In genomic region chr1:3101127-3101939, GRCh38 we compare ENCODE assay signal across 21 cellular contexts. TPM values are rescaled to one million over a fixed set of nuclear protein-coding genes. Genes with fewer than 3 reads are reported as not detected.
DNase-seq lines count a peak whose midpoint lies in the region; ATAC-seq, FAIRE-seq and TF ChIP-seq lines count a peak whose summit lies in the region.
"Had no signal": no experiment of that assay in that cellular context is flagged by ENCODE, and none has a peak within 500 bp of the region (broad histone marks: within the 10 kb centered on the region; RNA-seq: fewer than 3 reads in every experiment).

No MANE protein-coding gene starts in this region.

- H2BK12ac ChIP-seq in H1 (ENCODE audit: low read depth, low read length) = no peak overlapping the region

- no peak overlapping the region for H3K4me2 ChIP-seq in H1 (ENCODE audit: insufficient read depth in 1 of 2, low read depth in 2 of 2, low read length in 2 of 2)

- H3K23me2 ChIP-seq in H1 (ENCODE audit: low read depth, low read length) = no peaks in the 10 kb centered on the region

- no peak overlapping the region for H2BK5ac ChIP-seq in H1 (ENCODE audit: low read depth, low read length)

- H2BK20ac ChIP-seq in H1 (ENCODE audit: low read length) = no peak overlapping the region

- no peak overlapping the region for H2AFZ ChIP-seq in H1 (ENCODE audit: low read length)

- H4K5ac ChIP-seq in H1 (ENCODE audit: insufficient read length, low read depth, low read length) = no peak overlapping the region

- H3K9ac ChIP-seq in H1 (replicated peaks in 1 of 4; ENCODE audit: extremely low read depth in 1 of 4, low read depth in 3 of 4, low read length in 3 of 4) = no peak overlapping the region

- peak overlapping the region; percentile 89 for H4K8ac ChIP-seq in H1 (ENCODE audit: extremely low read depth, insufficient read depth, low read length)

- DNase-seq in left ventricle myocardium superior (no peak), right atrium auricular region (ENCODE audit: low spot score) (no peak), NCI-H2227 (lab: John Stamatoyannopoulos, UW; ENCODE audit: unreplicated experiment) (peak; percentile 22), H1 (ENCODE audit: low read depth in 1 of 2, low spot score in 2 of 2) (no peak), tibial artery (no peak), NCI-H526 treated with DMSO at 0.1 percent for 48 hours (lab: John Stamatoyannopoulos, UW) (no peak), activated gamma-delta T cell (lab: John Stamatoyannopoulos, UW) (no peak), NCI-H1694 treated with DMSO at 0.1 percent for 48 hours (lab: John Stamatoyannopoulos, UW) (no peak)
- DNase-seq: activated CD4-positive, alpha-beta T cell treated with anti-CD3 and anti-CD28 coated beads, Interleukin-2, amount 10 ng/mL, durations not matched to agents 24 days and 14 days; activated naive CD4-positive, alpha-beta T cell treated with anti-CD3 and anti-CD28 coated beads, Interleukin-2, amount 10 ng/mL, durations not matched to agents 7 days and 5 days; Calu3; EL; HCEC 1CT; naive thymus-derived CD8-positive, alpha-beta T cell; NCI-H1930; NCI-H510A treated with DMSO at 0.1 percent for 48 hours; ovary; trophoblast cell had no signal

- intact Hi-C loops in left ventricle myocardium superior (cut with micrococcal nuclease) = no loop called here
- intact Hi-C loops in tibial artery (cut with DNase I; ENCODE audit: low total_unique reads) = no loop called here

- H3K4me1 ChIP-seq in right atrium auricular region (no peaks in the 10 kb centered on the region), H1 (replicated peaks in 1 of 4; ENCODE audit: control insufficient read depth in 3 of 4, insufficient read depth in 4 of 4, low read length in 3 of 4) (peaks cover 0 to 26% (median 20%) of the 10 kb centered on the region in 4 experiments; a peak in 6 of 7 replicates), tibial artery (peaks cover 0 to 97% (median 53%) of the 10 kb centered on the region in 4 donors)

- CTCF ChIA-PET in H1 (lab: Charles Lee; ENCODE audit: partially characterized antibody) = interaction anchor here (0.6 to 1.0 kb wide), 5 partner anchors 22 to 1094 kb away, joined by 3 read pairs; no protein-coding TSS in a partner anchor

- ATAC-seq in left ventricle myocardium superior = peak; percentile 14
- ATAC-seq: naive thymus-derived CD8-positive, alpha-beta T cell; sciatic nerve had no signal

- H3K27ac ChIP-seq in right atrium auricular region (no peak overlapping the region), H1 (ENCODE audit: low read depth, low read length) (no peak overlapping the region), tibial artery (peak overlapping the region; percentile 55 to 70)
- H3K27ac ChIP-seq: C4-2B, ovary, VCaP had no signal

- no peak overlapping the region for H3K4me3 ChIP-seq in right atrium auricular region
- H3K4me3 ChIP-seq in H1 (ENCODE audit: extremely low read depth in 1 of 4, insufficient read depth in 2 of 4, low read depth in 3 of 4, low read length in 4 of 4) = no peak overlapping the region
- H3K4me3 ChIP-seq in tibial artery = no peak overlapping the region
- H3K4me3 ChIP-seq: ovary had no signal

- POLR2A ChIA-PET in H1 (lab: Charles Lee; ENCODE audit: partially characterized antibody) = no interaction called here

- H2AK5ac ChIP-seq in H1 (ENCODE audit: low read depth, low read length) = no peak overlapping the region

- no peak for TF ChIP-seq POLR2A in H1 (IDR thresholded peaks at IDR 0.05; ENCODE audit: control extremely low read depth in 1 of 2, low read depth in 2 of 2, low read length in 2 of 2)

- H4K91ac ChIP-seq in H1 (replicated peaks; ENCODE audit: insufficient read length, low read length) = no peak overlapping the region

- TF ChIP-seq EP300 in H1 (IDR thresholded peaks at IDR 0.05; ENCODE audit: borderline replicate concordance in 1 of 2, low read depth in 2 of 2, low read length in 2 of 2) = no peak

- no peak for TF ChIP-seq CTCF in right atrium auricular region (IDR thresholded peaks at IDR 0.05)
- TF ChIP-seq CTCF in H1 (IDR thresholded peaks at IDR 0.05; ENCODE audit: control extremely low read depth in 1 of 3, insufficient read depth in 1 of 3, low read depth in 1 of 3, low read length in 3 of 3) = no peak
- no peak for TF ChIP-seq CTCF in tibial artery (IDR thresholded peaks at IDR 0.05)

- no peak for FAIRE-seq in H1 (lab: Jason Lieb, UNC)

- no peak overlapping the region for H3K14ac ChIP-seq in H1 (ENCODE audit: insufficient read length)

- no peak overlapping the region for H3K23ac ChIP-seq in H1 (ENCODE audit: insufficient read length)

- H3K27me3 ChIP-seq in right atrium auricular region (no peaks in the 10 kb centered on the region), H1 (replicated peaks in 1 of 4; ENCODE audit: control insufficient read depth in 3 of 4, extremely low read depth in 1 of 4, insufficient read depth in 3 of 4, low read length in 3 of 4) (peaks cover 0 to 4% (median 1%) of the 10 kb centered on the region in 4 experiments; a peak in 3 of 7 replicates), tibial artery (no peaks in the 10 kb centered on the region)
- H3K27me3 ChIP-seq: ovary had no signal

- no peaks in the 10 kb centered on the region for H3K79me2 ChIP-seq in H1 (ENCODE audit: control insufficient read depth in 1 of 2, insufficient read depth in 2 of 2, low read length in 2 of 2)

- TF ChIP-seq RAD21 in H1 (IDR thresholded peaks at IDR 0.05 in 1 of 2, conservative IDR thresholded peaks at IDR 0.05 in 1 of 2; ENCODE audit: low read depth in 2 of 2, low read length in 2 of 2) = no peak

- H2BK15ac ChIP-seq in H1 (ENCODE audit: low read length) = no peak overlapping the region

- WGBS in H1 (ENCODE audit: extremely low coverage in 1 of 2, insufficient coverage in 1 of 2, insufficient read length in 1 of 2, insufficient replicate concordance in 2 of 2, low coverage in 1 of 2, low lambda C conversion rate in 2 of 2, missing lambda C conversion rate in 1 of 2), 2 experiments = 89% methylated on average over 25 of the region's 28 CpGs; no CpG with 5 or more reads in 1 of the 2 experiments

- H3K9me3 ChIP-seq in right atrium auricular region (no peaks in the 10 kb centered on the region), H1 (ENCODE audit: insufficient read depth in 2 of 2, low read depth in 1 of 2, low read length in 1 of 2) (no peaks in the 10 kb centered on the region), tibial artery (no peaks in the 10 kb centered on the region)
- H3K9me3 ChIP-seq: ovary had no signal

- no peak overlapping the region for H3K4ac ChIP-seq in H1 (replicated peaks; ENCODE audit: insufficient read length, low read depth, low read length)

- no peak overlapping the region for H3K56ac ChIP-seq in H1 (replicated peaks; ENCODE audit: insufficient read length, low read depth, low read length)

- H3K18ac ChIP-seq in H1 (ENCODE audit: extremely low read depth, low read length) = no peak overlapping the region

- H3K36me3 ChIP-seq in right atrium auricular region = no peaks in the 10 kb centered on the region
- H3K36me3 ChIP-seq in H1 (ENCODE audit: control insufficient read depth in 2 of 4, insufficient read depth in 4 of 4, low read length in 3 of 4) = no peaks in the 10 kb centered on the region
- no peaks in the 10 kb centered on the region for H3K36me3 ChIP-seq in tibial artery
- H3K36me3 ChIP-seq: ovary had no signal

- no peak overlapping the region for H2BK120ac ChIP-seq in H1 (replicated peaks; ENCODE audit: low read depth, low read length)

- H3K79me1 ChIP-seq in H1 (ENCODE audit: low read depth, low read length) = no peaks in the 10 kb centered on the region

- H4K20me1 ChIP-seq in H1 (replicated peaks in 1 of 2; ENCODE audit: control insufficient read depth in 1 of 2, insufficient read depth in 2 of 2, low read length in 2 of 2) = no peaks in the 10 kb centered on the region

TF ChIP-seq in H1, 55 proteins besides CTCF, POLR2A, EP300 and RAD21:
- TF ChIP-seq SIX5 (IDR thresholded peaks at IDR 0.05; ENCODE audit: low read depth, low read length) (no peak), SUZ12 (IDR thresholded peaks at IDR 0.05; ENCODE audit: low read length) (no peak), ZNF274 (IDR thresholded peaks at IDR 0.05; ENCODE audit: borderline replicate concordance, extremely low read depth, low read length) (no peak), USF2 (IDR thresholded peaks at IDR 0.05; ENCODE audit: low read length) (no peak), SP1 (IDR thresholded peaks at IDR 0.05; ENCODE audit: low read depth, low read length) (no peak), E2F6 (IDR thresholded peaks at IDR 0.05) (no peak), TBP (IDR thresholded peaks at IDR 0.05; ENCODE audit: low read depth, low read length) (no peak)

RNA-seq across cellular contexts. Expression of gene PRDM16, which starts 32.3 kb away (rescaled TPM):
- total RNA-seq in left ventricle myocardium superior (17.7 TPM), right atrium auricular region (1 to 10 TPM in 1 of 2 donors, under 1 TPM in 1; 0.22 to 3.3 TPM)
- 0.43 and 0.46 TPM in 2 replicates for total RNA-seq in H1 (2021; fragmentation: NEBNext Ultra II Directional; extraction: Animal tissue kit (Norgen Biotek cat#: 25700))
- 0.38 and 0.39 TPM in 2 replicates for polyA plus RNA-seq in H1 (2011; rRNA removed)
- 0.54 TPM for polyA plus RNA-seq in H1 (2011; cell fraction: cytosol; rRNA removed)
- polyA plus RNA-seq in H1 (2011; cell fraction: nucleus; rRNA removed) = 1.1 TPM
- polyA plus RNA-seq in H1 (2012, experiment 1 of 2) = 0.25 to 0.69 TPM (median 0.53 TPM) in 4 replicates
- 0.14 TPM for polyA plus RNA-seq in H1 (2012, experiment 2 of 2)
- polyA plus RNA-seq in H1 (2013, experiment 1 of 2) = 0.18 TPM
- 0.26 TPM for polyA plus RNA-seq in H1 (2013, experiment 2 of 2)
- polyA minus RNA-seq in H1 (2011; rRNA and poly(A)+ RNA removed) = 0.13 and 0.24 TPM in 2 replicates
- polyA minus RNA-seq in H1 (2011; cell fraction: cytosol; rRNA and poly(A)+ RNA removed) = 0.15 TPM
- 1.2 TPM for polyA minus RNA-seq in H1 (2011; cell fraction: nucleus; rRNA and poly(A)+ RNA removed)
- total RNA-seq: activated CD4-positive, alpha-beta T cell treated with anti-CD3 and anti-CD28 coated beads, Interleukin-2, amount 10 ng/mL, durations not matched to agents 24 days and 14 days; naive thymus-derived CD8-positive, alpha-beta T cell had no signal
- polyA plus RNA-seq: naive thymus-derived CD8-positive, alpha-beta T cell had no signal

Comparison
In these comparisons a context has a peak if more than half of its experiments do, and no peak if none do; other contexts are left out.
1. H3K27ac ChIP-seq: peak in tibial artery (2 of 2); none in right atrium auricular region (0 of 2) and H1 (single experiment).